ENCODE assay signal across 1 cellular context in genomic region chr2:36594849-36595248, GRCh38.
A peak's percentile ranks its signal among the peaks of the same experiment; 100 is the strongest.
TF ChIP-seq lines count a peak whose summit lies in the region.

No MANE protein-coding gene starts in this region.

TF ChIP-seq in HepG2, 621 proteins besides CTCF, POLR2A, EP300 and RAD21:
- TF ChIP-seq DMTF1 (CRISPR knock-in tag; IDR thresholded peaks at IDR 0.05) (no peak), SALL1 (CRISPR knock-in tag; IDR thresholded peaks at IDR 0.05) (no peak), MLXIP (CRISPR knock-in tag; IDR thresholded peaks at IDR 0.05; ENCODE audit: borderline replicate concordance) (no peak), KDM2A (CRISPR knock-in tag; IDR thresholded peaks at IDR 0.05; ENCODE audit: borderline replicate concordance, low read depth) (no peak), ZNF660 (CRISPR knock-in tag; IDR thresholded peaks at IDR 0.05; ENCODE audit: borderline replicate concordance, low read depth) (no peak), ZNF800 (CRISPR knock-in tag; IDR thresholded peaks at IDR 0.05) (no peak), HNF4G (IDR thresholded peaks at IDR 0.05; ENCODE audit: borderline replicate concordance, low read depth, low read length) (0 out of 2 replicates have a peak, but pooled peaks have one; percentile 14), HNF4G (CRISPR knock-in tag; IDR thresholded peaks at IDR 0.05; ENCODE audit: borderline replicate concordance, low read depth) (no peak), MATR3 (CRISPR knock-in tag; IDR thresholded peaks at IDR 0.05) (no peak), PREB (CRISPR knock-in tag; IDR thresholded peaks at IDR 0.05) (no peak), ZNF567 (CRISPR knock-in tag; IDR thresholded peaks at IDR 0.05; ENCODE audit: borderline replicate concordance) (no peak), POGZ (CRISPR knock-in tag; IDR thresholded peaks at IDR 0.05) (peak; percentile 37; the same call in 1 of the 2 replicates), ZNF317 (CRISPR knock-in tag; IDR thresholded peaks at IDR 0.05) (no peak), HNF4A (CRISPR knock-in tag; IDR thresholded peaks at IDR 0.05) (peak; percentile 38; the same call in 1 of the 2 replicates), HOMEZ (CRISPR knock-in tag; IDR thresholded peaks at IDR 0.05; ENCODE audit: low read depth) (peak; percentile 54; the same call in 1 of the 2 replicates), EEA1 (CRISPR knock-in tag; IDR thresholded peaks at IDR 0.05; ENCODE audit: borderline replicate concordance) (no peak), NR2C2 (CRISPR knock-in tag; IDR thresholded peaks at IDR 0.05; ENCODE audit: borderline replicate concordance) (no peak), FOXP1 (IDR thresholded peaks at IDR 0.05) (no peak), FOXP1 (CRISPR knock-in tag; IDR thresholded peaks at IDR 0.05) (no peak), GTF2F1 (IDR thresholded peaks at IDR 0.05; ENCODE audit: low read length) (no peak), TP53 (CRISPR knock-in tag; conservative IDR thresholded peaks at IDR 0.05) (no peak), ZNF264 (CRISPR knock-in tag; IDR thresholded peaks at IDR 0.05) (no peak)
